Comparison of ENCODE assay signal across 38 cellular contexts in the genomic region with DNA sequence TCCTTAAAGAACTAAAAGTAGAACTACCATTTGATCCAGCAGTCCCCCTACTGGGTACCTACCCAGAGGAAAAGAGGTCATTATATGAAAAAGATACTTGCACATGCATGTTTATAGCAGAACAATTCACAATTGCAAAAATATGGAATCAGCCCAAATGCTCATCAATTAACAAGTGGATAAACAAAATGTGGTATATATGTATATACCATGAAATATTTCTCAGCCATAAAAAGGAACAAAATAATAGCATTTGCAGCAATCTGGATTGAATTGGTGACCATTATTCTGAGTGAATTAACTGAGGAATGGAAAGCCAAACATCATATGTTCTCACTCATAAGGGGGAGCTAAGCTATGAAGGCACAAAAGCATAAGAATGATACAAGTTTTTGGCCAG.
"Had no signal": no experiment of that assay in that cellular context is flagged by ENCODE, and none has a peak within 500 bp of the region (broad histone marks: within the 10 kb centered on the region; RNA-seq: fewer than 3 reads in every experiment).

No MANE protein-coding gene starts in this region.

- H3K4me1 Mint-ChIP-seq: brain; central memory CD8-positive, alpha-beta T cell had no signal

- H3K9me3 ChIP-seq: adrenal gland, ascending aorta, body of pancreas, breast epithelium had no signal

- H3K27me3 Mint-ChIP-seq: activated naive CD4-positive, alpha-beta T cell treated with anti-CD3 and anti-CD28 coated beads, Interleukin-2, amount 10 ng/mL, durations not matched to agents 7 days and 5 days; activated naive CD4-positive, alpha-beta T cell treated with anti-CD3 and anti-CD28 coated beads, Interleukin-2, amount 50 U/mL, for 24 hours; activated naive CD8-positive, alpha-beta T cell; activated naive CD8-positive, alpha-beta T cell treated with anti-CD3 and anti-CD28 coated beads for 36 hours; activated naive CD8-positive, alpha-beta T cell treated with anti-CD3 and anti-CD28 coated beads, Interleukin-2, amount 10 ng/mL, durations not matched to agents 7 days and 5 days; activated naive CD8-positive, alpha-beta T cell treated with anti-CD3 and anti-CD28 coated beads, Interleukin-2, amount 50 U/mL, for 24 hours; activated T-cell treated with anti-CD3 and anti-CD28 coated beads, Interleukin-2, amount 50 U/mL, for 24 hours; central memory CD8-positive, alpha-beta T cell had no signal

- ATAC-seq: activated naive CD4-positive, alpha-beta T cell treated with anti-CD3 and anti-CD28 coated beads, Interleukin-2, amount 50 U/mL, for 72 hours; activated naive CD8-positive, alpha-beta T cell treated with anti-CD3 and anti-CD28 coated beads, Interleukin-2, amount 50 U/mL, for 24 hours; activated T-cell treated with anti-CD3 and anti-CD28 coated beads, Interleukin-2, amount 50 U/mL, for 4 hours; activated T-cell treated with anti-CD3 and anti-CD28 coated beads, Interleukin-2, amount 50 U/mL, for 72 hours; activated T-helper 17 cell treated with anti-CD3 and anti-CD28 coated beads, Interleukin-2, amount 50 U/mL, for 72 hours; body of pancreas had no signal

- H3K36me3 ChIP-seq: adrenal gland, ascending aorta, brain microvascular endothelial cell, breast epithelium, cardiac muscle cell had no signal

- H3K27ac ChIP-seq: adrenal gland, ascending aorta, body of pancreas, brain microvascular endothelial cell, breast epithelium, cardiac muscle cell had no signal

- H3K4me3 ChIP-seq: adrenal gland, ascending aorta, body of pancreas, breast epithelium, cardiac muscle cell had no signal

- H3K36me3 Mint-ChIP-seq: activated naive CD4-positive, alpha-beta T cell treated with anti-CD3 and anti-CD28 coated beads, Interleukin-2, amount 50 U/mL, for 24 hours; activated naive CD8-positive, alpha-beta T cell; activated naive CD8-positive, alpha-beta T cell treated with anti-CD3 and anti-CD28 coated beads for 36 hours; brain had no signal

- H3K4me1 ChIP-seq: adrenal gland, ascending aorta, body of pancreas, breast epithelium had no signal

- H3K27ac Mint-ChIP-seq: activated naive CD4-positive, alpha-beta T cell treated with anti-CD3 and anti-CD28 coated beads for 36 hours; activated naive CD4-positive, alpha-beta T cell treated with anti-CD3 and anti-CD28 coated beads, Interleukin-2, amount 10 ng/mL, durations not matched to agents 7 days and 5 days; activated naive CD4-positive, alpha-beta T cell treated with anti-CD3 and anti-CD28 coated beads, Interleukin-2, amount 50 U/mL, for 24 hours; activated naive CD8-positive, alpha-beta T cell; activated naive CD8-positive, alpha-beta T cell treated with anti-CD3 and anti-CD28 coated beads for 36 hours; activated naive CD8-positive, alpha-beta T cell treated with anti-CD3 and anti-CD28 coated beads, Interleukin-2, amount 10 ng/mL, durations not matched to agents 7 days and 5 days; activated naive CD8-positive, alpha-beta T cell treated with anti-CD3 and anti-CD28 coated beads, Interleukin-2, amount 50 U/mL, for 24 hours; activated T-cell treated with anti-CD3 and anti-CD28 coated beads, Interleukin-2, amount 50 U/mL, for 24 hours; activated T-cell treated with anti-CD3 and anti-CD28 coated beads, Interleukin-2, amount 50 U/mL, for 72 hours; activated T-helper 1 cell treated with anti-CD3 and anti-CD28 coated beads, Interleukin-12 subunit alpha, Interleukin-12 subunit beta, Interleukin-2, Interleukin-4 antibody, amounts not matched to agents 30 ng/mL and 10 ng/mL and 1 ng/mL, durations not matched to agents 14 hours and 24 hours and 36 hours; activated T-helper 17 cell treated with anti-CD3 and anti-CD28 coated beads, Interleukin-2, amount 50 U/mL, for 72 hours; activated T-helper 2 cell treated with anti-CD3 and anti-CD28 coated beads, Interferon-gamma antibody, Interleukin-2, Interleukin-4, amounts not matched to agents 10 μg/mL and 5 μg/mL and 100 μg/mL, durations not matched to agents 14 hours and 24 hours and 36 hours; brain had no signal

- DNase-seq: activated effector memory CD4-positive, alpha-beta T cell treated with anti-CD3 and anti-CD28 coated beads, Interleukin-2, amount 50 U/mL, for 16 hours; activated effector memory CD4-positive, alpha-beta T cell treated with Interleukin-2 at 50 U/mL for 16 hours; activated gamma-delta T cell; activated gamma-delta T cell treated with Interleukin-2 at 50 U/mL for 16 hours; activated naive CD4-positive, alpha-beta T cell; activated naive CD4-positive, alpha-beta T cell treated with anti-CD3 and anti-CD28 coated beads for 36 hours; activated naive CD4-positive, alpha-beta T cell treated with anti-CD3 and anti-CD28 coated beads, Interleukin-2, amount 10 ng/mL, durations not matched to agents 7 days and 5 days; activated naive CD4-positive, alpha-beta T cell treated with anti-CD3 and anti-CD28 coated beads, Interleukin-2, amount 50 U/mL, for 16 hours; activated naive CD4-positive, alpha-beta T cell treated with Interleukin-2 at 50 U/mL for 16 hours; activated naive CD8-positive, alpha-beta T cell treated with anti-CD3 and anti-CD28 coated beads for 36 hours; activated naive CD8-positive, alpha-beta T cell treated with anti-CD3 and anti-CD28 coated beads, Interleukin-2, amount 10 ng/mL, durations not matched to agents 7 days and 5 days; activated naive CD8-positive, alpha-beta T cell treated with anti-CD3 and anti-CD28 coated beads, Interleukin-2, amount 50 U/mL, for 24 hours; activated T-cell treated with anti-CD3 and anti-CD28 coated beads, Interleukin-2, amount 50 U/mL, for 1 hour; activated T-cell treated with anti-CD3 and anti-CD28 coated beads, Interleukin-2, amount 50 U/mL, for 24 hours; activated T-cell treated with anti-CD3 and anti-CD28 coated beads, Interleukin-2, amount 50 U/mL, for 4 hours; activated T-cell treated with anti-CD3 and anti-CD28 coated beads, Interleukin-2, amount 50 U/mL, for 48 hours; activated T-cell treated with anti-CD3 and anti-CD28 coated beads, Interleukin-2, amount 50 U/mL, for 72 hours; adrenal gland; amniotic stem cell; amygdala; anterior cingulate cortex; aorta; body of pancreas; brain microvascular endothelial cell; caudate nucleus; central memory CD4-positive, alpha-beta T cell; cerebellar nuclear complex had no signal

- H3K4me3 Mint-ChIP-seq: activated naive CD4-positive, alpha-beta T cell treated with anti-CD3 and anti-CD28 coated beads for 36 hours; activated naive CD4-positive, alpha-beta T cell treated with anti-CD3 and anti-CD28 coated beads, Interleukin-2, amount 10 ng/mL, durations not matched to agents 7 days and 5 days; activated naive CD4-positive, alpha-beta T cell treated with anti-CD3 and anti-CD28 coated beads, Interleukin-2, amount 50 U/mL, for 24 hours; activated naive CD8-positive, alpha-beta T cell; activated naive CD8-positive, alpha-beta T cell treated with anti-CD3 and anti-CD28 coated beads for 36 hours; activated naive CD8-positive, alpha-beta T cell treated with anti-CD3 and anti-CD28 coated beads, Interleukin-2, amount 10 ng/mL, durations not matched to agents 7 days and 5 days; activated naive CD8-positive, alpha-beta T cell treated with anti-CD3 and anti-CD28 coated beads, Interleukin-2, amount 50 U/mL, for 24 hours; activated T-cell treated with anti-CD3 and anti-CD28 coated beads, Interleukin-2, amount 50 U/mL, for 24 hours; activated T-cell treated with anti-CD3 and anti-CD28 coated beads, Interleukin-2, amount 50 U/mL, for 4 hours; activated T-cell treated with anti-CD3 and anti-CD28 coated beads, Interleukin-2, amount 50 U/mL, for 72 hours; activated T-helper 1 cell treated with anti-CD3 and anti-CD28 coated beads, Interleukin-12 subunit alpha, Interleukin-12 subunit beta, Interleukin-2, Interleukin-4 antibody, amounts not matched to agents 30 ng/mL and 10 ng/mL and 1 ng/mL, durations not matched to agents 14 hours and 24 hours and 36 hours; activated T-helper 17 cell treated with anti-CD3 and anti-CD28 coated beads, Interleukin-2, amount 50 U/mL, for 72 hours; brain; central memory CD8-positive, alpha-beta T cell had no signal

- H3K9me3 Mint-ChIP-seq: activated naive CD4-positive, alpha-beta T cell treated with anti-CD3 and anti-CD28 coated beads for 36 hours; activated naive CD4-positive, alpha-beta T cell treated with anti-CD3 and anti-CD28 coated beads, Interleukin-2, amount 50 U/mL, for 24 hours; activated naive CD8-positive, alpha-beta T cell treated with anti-CD3 and anti-CD28 coated beads for 36 hours; activated naive CD8-positive, alpha-beta T cell treated with anti-CD3 and anti-CD28 coated beads, Interleukin-2, amount 50 U/mL, for 24 hours; activated T-cell treated with anti-CD3 and anti-CD28 coated beads, Interleukin-2, amount 50 U/mL, for 24 hours; activated T-cell treated with anti-CD3 and anti-CD28 coated beads, Interleukin-2, amount 50 U/mL, for 4 hours; central memory CD8-positive, alpha-beta T cell had no signal
